Comparison of ENCODE assay signal across 8 cellular contexts in the genomic region with DNA sequence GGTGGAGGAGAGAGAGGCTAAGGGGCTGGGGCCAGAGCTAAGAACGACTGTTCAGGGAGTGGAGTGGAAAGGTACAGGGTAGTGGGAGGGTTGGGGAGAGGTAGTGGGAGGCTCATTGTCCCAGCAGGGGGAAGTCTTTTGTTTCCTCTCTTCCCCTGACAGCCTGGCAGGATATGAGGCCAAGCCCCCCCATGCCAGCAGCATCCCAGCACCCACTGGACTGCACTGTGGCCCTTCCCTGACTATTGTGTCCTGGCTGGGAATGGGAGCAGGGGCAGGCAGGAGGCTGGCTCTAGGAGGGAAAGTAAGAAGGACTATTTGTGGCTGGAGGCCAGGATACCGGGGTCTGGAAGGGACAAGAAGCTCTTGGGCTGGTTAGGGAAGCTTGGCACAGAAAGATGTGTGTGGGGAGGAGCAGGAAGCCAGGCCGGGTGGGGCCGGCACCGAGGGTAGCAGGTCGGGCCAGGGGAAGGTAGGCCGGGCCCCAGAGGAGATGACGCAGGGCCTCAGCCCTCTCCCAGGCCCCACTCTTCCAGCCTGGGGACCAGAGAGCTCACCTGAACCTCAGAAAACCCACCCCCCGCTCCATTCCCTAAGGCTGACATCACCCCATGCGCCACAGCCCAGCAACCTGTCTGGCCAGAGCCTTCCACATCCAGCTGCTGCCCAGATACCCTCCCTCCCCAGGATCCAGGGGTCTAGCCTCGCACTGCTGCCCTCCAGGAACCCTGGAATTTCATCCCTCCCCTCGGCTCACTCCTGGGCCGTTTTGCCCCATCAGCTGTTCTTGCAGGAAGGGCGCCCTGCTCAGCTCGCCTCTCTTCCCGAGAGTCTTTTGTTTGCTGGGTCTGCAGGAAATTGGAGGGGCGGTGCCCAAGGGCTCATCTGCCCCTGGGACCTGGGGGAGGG. TPM values are rescaled to one million over a fixed set of nuclear protein-coding genes. Genes with fewer than 3 reads are reported as not detected.
A peak's percentile ranks its signal among the peaks of the same experiment; 100 is the strongest.
DNase-seq lines count a peak whose midpoint lies in the region; ATAC-seq lines count a peak whose summit lies in the region.

No MANE protein-coding gene starts in this region.

- DNase-seq in NCI-H2227 treated with DMSO at 0.1 percent for 48 hours (lab: John Stamatoyannopoulos, UW) (peak; percentile 78), epithelial cell of prostate (ENCODE audit: low read depth, low spot score) (no peak), GOT3 (lab: John Stamatoyannopoulos, UW) (no peak), COLO668 (lab: John Stamatoyannopoulos, UW; ENCODE audit: unreplicated experiment) (no peak), RKO (ENCODE audit: low spot score) (no peak)
- no peak for DNase-seq in naive thymus-derived CD4-positive, alpha-beta T cell

- peaks cover 5 to 19% (median 16%) of the 10 kb centered on the region in 7 donors for H3K4me1 Mint-ChIP-seq in naive thymus-derived CD4-positive, alpha-beta T cell

- peak overlapping the region; percentile 59 for H3K4me3 ChIP-seq in BLaER1
- H3K4me3 ChIP-seq in naive thymus-derived CD4-positive, alpha-beta T cell (ENCODE audit: low read length), result no peak overlapping the region

- H3K36me3 Mint-ChIP-seq in naive thymus-derived CD4-positive, alpha-beta T cell, result no peaks in the 10 kb centered on the region

- H3K27ac ChIP-seq in BLaER1 (peak overlapping the region; percentile 88), epithelial cell of prostate (peak overlapping the region; percentile 87)
- no peak overlapping the region for H3K27ac ChIP-seq in naive thymus-derived CD4-positive, alpha-beta T cell (ENCODE audit: low read depth, low read length)

- no peak for ATAC-seq in naive thymus-derived CD4-positive, alpha-beta T cell
- no peak for ATAC-seq in HG03571 (IDR thresholded peaks at IDR 0.05; ENCODE audit: unreplicated experiment)

- peak overlapping the region in 6 of 9 donors; percentile 11 to 77 (median 33) for H3K27ac Mint-ChIP-seq in naive thymus-derived CD4-positive, alpha-beta T cell

- no peaks in the 10 kb centered on the region for H3K36me3 ChIP-seq in BLaER1
- no peaks in the 10 kb centered on the region for H3K36me3 ChIP-seq in naive thymus-derived CD4-positive, alpha-beta T cell (ENCODE audit: control insufficient read depth in 2 of 3, insufficient read depth in 3 of 3, low read length in 3 of 3)

- H4K20me1 ChIP-seq in BLaER1, result no peaks in the 10 kb centered on the region

- peak overlapping the region; percentile 75 for H3K9ac ChIP-seq in BLaER1

- no peaks in the 10 kb centered on the region for H3K9me3 ChIP-seq in BLaER1
- no peaks in the 10 kb centered on the region for H3K9me3 ChIP-seq in naive thymus-derived CD4-positive, alpha-beta T cell (ENCODE audit: control insufficient read depth in 2 of 3, low read length in 3 of 3)

- peaks cover 0 to 2% (median 0%) of the 10 kb centered on the region in 11 donors for H3K9me3 Mint-ChIP-seq in naive thymus-derived CD4-positive, alpha-beta T cell

- POLR2A ChIA-PET in naive thymus-derived CD4-positive, alpha-beta T cell (lab: Charles Lee), result interaction anchor here (1.0 kb wide), 1 partner anchor 17 kb away, joined by 3 read pairs; no protein-coding TSS in a partner anchor

- intact Hi-C loops in naive thymus-derived CD4-positive, alpha-beta T cell (cut with micrococcal nuclease), result loop anchor here in 1 of 2 donors (5.0 kb wide), 2 partner anchors 416 to 1284 kb away; a partner anchor contains a TSS

- H3K4me1 ChIP-seq in BLaER1, result peaks cover 23% of the 10 kb centered on the region
- H3K4me1 ChIP-seq in naive thymus-derived CD4-positive, alpha-beta T cell (ENCODE audit: control insufficient read depth in 2 of 2, insufficient read depth in 2 of 2, low read length in 2 of 2), result no peaks in the 10 kb centered on the region

- no peaks in the 10 kb centered on the region for H3K27me3 ChIP-seq in BLaER1
- H3K27me3 ChIP-seq in naive thymus-derived CD4-positive, alpha-beta T cell (ENCODE audit: control insufficient read depth in 2 of 2, insufficient read depth in 2 of 2, low read length in 2 of 2), result no peaks in the 10 kb centered on the region

- CTCF ChIA-PET in naive thymus-derived CD4-positive, alpha-beta T cell (lab: Charles Lee), result interaction anchor here (0.5 to 1.4 kb wide), 2 partner anchors 16 to 26 kb away, joined by 3 to 8 read pairs; a partner anchor contains a TSS

- H3K27me3 Mint-ChIP-seq in naive thymus-derived CD4-positive, alpha-beta T cell, result peaks cover 0 to 4% (median 0%) of the 10 kb centered on the region in 5 donors

- peak overlapping the region in 9 of 10 donors; percentile 21 to 71 (median 50) for H3K4me3 Mint-ChIP-seq in naive thymus-derived CD4-positive, alpha-beta T cell

- peak overlapping the region; percentile 91 for H3K4me2 ChIP-seq in BLaER1

RNA-seq across cellular contexts. Expression of a gene that starts 8.8 kb away (rescaled TPM):
- total RNA-seq in naive thymus-derived CD4-positive, alpha-beta T cell, result 10 to 100 TPM in 1 of 5 experiments, 1 to 10 TPM in 4; 1.9 to 13.2 (median 7.9) TPM
- polyA plus RNA-seq in naive thymus-derived CD4-positive, alpha-beta T cell, result under 1 TPM in 1 of 2 donors, not detected in 1; 0.23 TPM

RNA-seq across cellular contexts. Expression of a gene that starts 16.4 kb away (rescaled TPM):
- total RNA-seq in naive thymus-derived CD4-positive, alpha-beta T cell, result 10 to 100 TPM; 50.4 to 78.6 (median 62.7) TPM
- polyA plus RNA-seq in naive thymus-derived CD4-positive, alpha-beta T cell, result 1 to 10 TPM; 5.0 to 7.8 TPM

RNA-seq across cellular contexts. Expression of a gene that starts 31.0 kb away (rescaled TPM):
- total RNA-seq in naive thymus-derived CD4-positive, alpha-beta T cell, result 10 to 100 TPM in 4 of 5 experiments, 1 to 10 TPM in 1; 8.0 to 28.1 (median 10.4) TPM
- 1 to 10 TPM; 3.4 to 3.9 TPM for polyA plus RNA-seq in naive thymus-derived CD4-positive, alpha-beta T cell

RNA-seq across cellular contexts. Expression of a gene that starts 38.7 kb away (rescaled TPM):
- total RNA-seq in naive thymus-derived CD4-positive, alpha-beta T cell, result 100 to 1,000 TPM; 212 to 271 (median 261) TPM
- 10 to 100 TPM; 43.6 to 64.4 TPM for polyA plus RNA-seq in naive thymus-derived CD4-positive, alpha-beta T cell

RNA-seq across cellular contexts. Expression of a gene that starts 53.4 kb away (rescaled TPM):
- total RNA-seq in naive thymus-derived CD4-positive, alpha-beta T cell, result 10 to 100 TPM in 1 of 5 experiments, 1 to 10 TPM in 4; 2.1 to 11.1 (median 3.5) TPM
- 1 to 10 TPM in 1 of 2 donors, under 1 TPM in 1; 0.99 to 1.9 TPM for polyA plus RNA-seq in naive thymus-derived CD4-positive, alpha-beta T cell
